Comparison of ENCODE assay signal across 19 cellular contexts in the genomic region with DNA sequence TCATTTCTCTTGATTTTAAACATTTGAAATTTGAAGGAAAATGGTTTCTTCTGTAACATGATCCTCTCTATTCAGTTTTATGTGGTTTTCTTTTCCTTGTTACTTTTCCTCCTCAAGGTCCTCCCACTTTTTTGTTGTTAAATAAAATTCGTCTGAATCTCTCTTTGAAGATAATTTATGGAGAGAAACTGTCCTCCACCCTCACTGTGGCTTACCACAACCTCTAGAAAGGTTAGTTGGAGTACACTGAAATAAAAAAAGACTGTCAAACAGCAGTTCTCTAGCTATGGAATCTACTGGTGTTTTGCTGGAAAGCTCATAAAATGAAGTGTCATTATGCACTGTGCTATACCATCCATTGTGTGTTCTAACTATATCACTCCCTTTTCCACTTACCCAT.
DNase-seq lines count a peak whose midpoint lies in the region; ATAC-seq and TF ChIP-seq lines count a peak whose summit lies in the region.
"Had no signal": no experiment of that assay in that cellular context is flagged by ENCODE, and none has a peak within 500 bp of the region (broad histone marks: within the 10 kb centered on the region; RNA-seq: fewer than 3 reads in every experiment).

No MANE protein-coding gene starts in this region.

- intact Hi-C loops in CD4-positive, alpha-beta memory T cell (cut with micrococcal nuclease) = no loop called here

- TF ChIP-seq CTCF in osteocyte (IDR thresholded peaks at IDR 0.05) = no peak

- no peaks in the 10 kb centered on the region for H3K36me3 Mint-ChIP-seq in CD4-positive, alpha-beta memory T cell
- no peaks in the 10 kb centered on the region for H3K36me3 Mint-ChIP-seq in osteocyte (ENCODE audit: unreplicated experiment)
- no peaks in the 10 kb centered on the region for H3K36me3 Mint-ChIP-seq in T-helper 17 cell (ENCODE audit: low read depth)
- H3K36me3 Mint-ChIP-seq: CD8-positive, alpha-beta T cell had no signal

- no peak for ATAC-seq in T-helper 17 cell
- ATAC-seq: CD8-positive, alpha-beta T cell had no signal

- H3K4me3 Mint-ChIP-seq in CD4-positive, alpha-beta memory T cell = no peak overlapping the region
- H3K4me3 Mint-ChIP-seq in osteocyte (ENCODE audit: unreplicated experiment) (no peak overlapping the region), T-helper 17 cell (no peak overlapping the region)
- H3K4me3 Mint-ChIP-seq: CD8-positive, alpha-beta T cell had no signal

- no peak overlapping the region for H3K4me3 ChIP-seq in CD4-positive, alpha-beta memory T cell (ENCODE audit: low read length in 2 of 2)
- H3K4me3 ChIP-seq: BLaER1, GM23248, PC-9 had no signal

- no peaks in the 10 kb centered on the region for H3K27me3 ChIP-seq in CD4-positive, alpha-beta memory T cell (ENCODE audit: insufficient read depth, low read length)
- H3K27me3 ChIP-seq: BLaER1 had no signal

- no peaks in the 10 kb centered on the region for H3K9me3 ChIP-seq in CD4-positive, alpha-beta memory T cell (ENCODE audit: control insufficient read depth in 1 of 2, low read length in 2 of 2)
- H3K9me3 ChIP-seq in T-helper 17 cell (ENCODE audit: control insufficient read depth, low read length, poor library complexity, severe bottlenecking) = no peaks in the 10 kb centered on the region
- H3K9me3 ChIP-seq: BLaER1 had no signal

- no peak overlapping the region for H3K27ac ChIP-seq in CD4-positive, alpha-beta memory T cell (ENCODE audit: low read depth, low read length)
- H3K27ac ChIP-seq: BLaER1, GM23248, PC-9 had no signal

- no peak overlapping the region for H3K27ac Mint-ChIP-seq in CD4-positive, alpha-beta memory T cell
- H3K27ac Mint-ChIP-seq in osteocyte (ENCODE audit: unreplicated experiment) = no peak overlapping the region
- H3K27ac Mint-ChIP-seq in T-helper 17 cell = no peak overlapping the region
- H3K27ac Mint-ChIP-seq: CD8-positive, alpha-beta T cell had no signal

- H3K27me3 Mint-ChIP-seq in CD4-positive, alpha-beta memory T cell = no peaks in the 10 kb centered on the region
- H3K27me3 Mint-ChIP-seq in osteocyte (ENCODE audit: unreplicated experiment) (no peaks in the 10 kb centered on the region), T-helper 17 cell (no peaks in the 10 kb centered on the region)

- POLR2A ChIA-PET in CD4-positive, alpha-beta memory T cell (lab: Charles Lee; ENCODE audit: partially characterized antibody) = no interaction called here

- no peaks in the 10 kb centered on the region for H3K4me1 Mint-ChIP-seq in CD4-positive, alpha-beta memory T cell
- H3K4me1 Mint-ChIP-seq in osteocyte (ENCODE audit: unreplicated experiment) (peaks cover 5% of the 10 kb centered on the region), T-helper 17 cell (no peaks in the 10 kb centered on the region)

- H3K4me1 ChIP-seq in CD4-positive, alpha-beta memory T cell (ENCODE audit: insufficient read depth, low read length) = no peaks in the 10 kb centered on the region
- H3K4me1 ChIP-seq: BLaER1 had no signal

- CTCF ChIA-PET in CD4-positive, alpha-beta memory T cell (lab: Charles Lee; ENCODE audit: partially characterized antibody) = no interaction called here

- no peaks in the 10 kb centered on the region for H3K36me3 ChIP-seq in CD4-positive, alpha-beta memory T cell (ENCODE audit: insufficient read depth, low read length)

- peak; percentile 10 for DNase-seq in NOMO-1 treated with DMSO at 0.1 percent for 48 hours (lab: John Stamatoyannopoulos, UW; ENCODE audit: unreplicated experiment)
- DNase-seq in NOMO-1 (lab: John Stamatoyannopoulos, UW; ENCODE audit: unreplicated experiment in 2 of 2) = no peak
- peak; percentile 46 for DNase-seq in MV-4-11 (lab: John Stamatoyannopoulos, UW)
- DNase-seq in amniotic epithelial cell (ENCODE audit: low read depth) = peak; percentile 59
- DNase-seq in myocyte (ENCODE audit: low read depth) = peak; percentile 26
- no peak for DNase-seq in CD4-positive, alpha-beta memory T cell
- DNase-seq in osteocyte (ENCODE audit: extremely low spot score, unreplicated experiment) = no peak
- DNase-seq in T-helper 17 cell = no peak
- DNase-seq: Calu3; CD8-positive, alpha-beta T cell; GM23248; HCEC 1CT; NCI-H1092 treated with DMSO at 0.1 percent for 48 hours; NCI-H2081 treated with DMSO at 0.1 percent for 48 hours; NCI-H2227 treated with DMSO at 0.1 percent for 48 hours; NCI-H510A treated with DMSO at 0.1 percent for 48 hours; NCI-H82; PC-9 had no signal

- H3K9me3 Mint-ChIP-seq in CD4-positive, alpha-beta memory T cell = peaks cover 0 to 3% (median 0%) of the 10 kb centered on the region in 8 donors
- peaks cover 4% of the 10 kb centered on the region for H3K9me3 Mint-ChIP-seq in osteocyte (ENCODE audit: unreplicated experiment)
- H3K9me3 Mint-ChIP-seq: CD8-positive, alpha-beta T cell had no signal

Comparison
In these comparisons a context has a peak if more than half of its experiments do, and no peak if none do; other contexts are left out.
1. DNase-seq: peak in NOMO-1 treated with DMSO at 0.1 percent for 48 hours (single experiment), MV-4-11 (single experiment), amniotic epithelial cell (single experiment) and myocyte (single experiment); none in NOMO-1 (0 of 2), CD4-positive, alpha-beta memory T cell (0 of 5), osteocyte (single experiment) and T-helper 17 cell (0 of 3).